Comparison of ENCODE assay signal across 1 cellular context in the genomic region with DNA sequence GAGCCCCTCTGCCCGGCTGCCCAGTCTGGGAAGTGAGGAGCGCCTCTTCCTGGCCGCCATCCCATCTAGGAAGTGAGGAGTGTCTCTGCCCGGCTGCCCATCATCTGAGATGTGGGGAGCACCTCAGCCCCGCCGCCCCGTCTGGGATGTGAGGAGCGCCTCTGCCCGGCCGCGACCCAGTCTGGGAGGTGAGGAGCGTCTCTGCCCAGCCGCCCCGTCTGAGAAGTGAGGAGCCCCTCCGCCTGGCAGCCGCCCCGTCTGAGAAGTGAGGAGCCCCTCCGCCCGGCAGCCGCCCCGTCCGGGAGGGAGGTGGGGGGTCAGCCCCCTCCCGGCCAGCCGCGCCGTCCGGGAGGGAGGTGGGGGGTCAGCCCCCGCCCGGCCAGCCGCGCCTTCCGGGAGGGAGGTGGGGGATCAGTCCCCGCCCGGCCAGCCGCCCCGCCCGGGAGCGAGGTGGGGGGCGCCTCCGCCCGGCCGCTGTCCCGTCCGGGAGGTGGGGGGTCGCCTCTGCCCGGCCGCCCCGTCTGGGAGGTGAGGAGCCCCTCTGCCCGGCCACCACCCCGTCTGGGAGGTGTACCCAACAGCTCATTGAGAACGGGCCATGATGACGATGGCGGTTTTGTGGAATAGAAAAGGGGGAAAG. TPM values are rescaled to one million over a fixed set of nuclear protein-coding genes. Genes with fewer than 3 reads are reported as not detected.
"Had no signal": no experiment of that assay in that cellular context is flagged by ENCODE, and none has a peak within 500 bp of the region (broad histone marks: within the 10 kb centered on the region; RNA-seq: fewer than 3 reads in every experiment).

No MANE protein-coding gene starts in this region.

RNA-seq across cellular contexts. Expression of a gene that starts 34.5 kb away (rescaled TPM):
- total RNA-seq: SK-MEL-5 had no signal
